Comparison of ENCODE assay signal across 17 cellular contexts in the genomic region with DNA sequence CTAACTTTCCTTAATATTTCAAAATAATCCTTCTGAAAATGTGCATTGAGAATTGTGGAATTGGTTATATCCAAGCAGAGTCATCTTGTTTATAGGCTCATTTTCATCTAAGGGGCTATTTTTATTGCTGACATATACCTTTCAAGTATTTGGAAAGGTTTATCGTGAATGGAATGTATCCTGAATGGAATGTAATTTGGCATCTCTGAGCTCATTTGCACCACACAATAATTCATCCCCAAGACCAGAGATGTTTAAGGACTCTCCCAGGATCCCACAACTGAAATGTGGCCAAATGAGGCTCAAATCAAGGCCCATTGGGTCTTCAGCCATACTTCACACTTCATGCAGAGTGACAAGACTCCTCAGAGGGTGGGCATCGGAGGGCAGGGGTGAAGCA. TPM values are rescaled to one million over a fixed set of nuclear protein-coding genes. Genes with fewer than 3 reads are reported as not detected.
A peak's percentile ranks its signal among the peaks of the same experiment; 100 is the strongest.
DNase-seq lines count a peak whose midpoint lies in the region; ATAC-seq and TF ChIP-seq lines count a peak whose summit lies in the region.
"Had no signal": no experiment of that assay in that cellular context is flagged by ENCODE, and none has a peak within 500 bp of the region (broad histone marks: within the 10 kb centered on the region; RNA-seq: fewer than 3 reads in every experiment).

No MANE protein-coding gene starts in this region.

- TF ChIP-seq CTCF in AG10803 (conservative IDR thresholded peaks at IDR 0.05; ENCODE audit: low read length) (no peak), natural killer cell (IDR thresholded peaks at IDR 0.05) (no peak)

- peaks cover 6 to 13% of the 10 kb centered on the region in 2 donors for H3K27me3 Mint-ChIP-seq in natural killer cell (ENCODE audit: low read depth in 2 of 2)
- H3K27me3 Mint-ChIP-seq in activated T-cell treated with anti-CD3 and anti-CD28 coated beads, Interleukin-2, amount 50 U/mL, for 4 hours (ENCODE audit: low read depth) = no peaks in the 10 kb centered on the region
- peaks cover 4 to 5% of the 10 kb centered on the region in 2 donors for H3K27me3 Mint-ChIP-seq in effector memory CD8-positive, alpha-beta T cell
- H3K27me3 Mint-ChIP-seq: CD4-positive, alpha-beta T cell had no signal

- H3K4me3 ChIP-seq in AG10803 (ENCODE audit: low read length) = no peak overlapping the region

- peaks cover 5 to 16% of the 10 kb centered on the region in 2 donors for H3K4me1 Mint-ChIP-seq in natural killer cell
- H3K4me1 Mint-ChIP-seq in activated T-cell treated with anti-CD3 and anti-CD28 coated beads, Interleukin-2, amount 50 U/mL, for 4 hours (ENCODE audit: low read depth) = peaks cover 24% of the 10 kb centered on the region
- peaks cover 15% of the 10 kb centered on the region in 2 donors for H3K4me1 Mint-ChIP-seq in effector memory CD8-positive, alpha-beta T cell (ENCODE audit: low read depth in 2 of 2)

- H3K4me3 Mint-ChIP-seq in natural killer cell = no peak overlapping the region
- H3K4me3 Mint-ChIP-seq in activated T-cell treated with anti-CD3 and anti-CD28 coated beads, Interleukin-2, amount 50 U/mL, for 4 hours = no peak overlapping the region
- no peak overlapping the region for H3K4me3 Mint-ChIP-seq in effector memory CD8-positive, alpha-beta T cell
- H3K4me3 Mint-ChIP-seq: CD4-positive, alpha-beta T cell; HFFc6 had no signal

- no peak for ATAC-seq in natural killer cell
- ATAC-seq in activated T-cell treated with anti-CD3 and anti-CD28 coated beads, Interleukin-2, amount 50 U/mL, for 4 hours = no peak
- ATAC-seq in effector memory CD8-positive, alpha-beta T cell (replicated peaks) = no peak
- ATAC-seq: HCT116 had no signal

- intact Hi-C loops in natural killer cell (cut with micrococcal nuclease) = no loop called here

- no peaks in the 10 kb centered on the region for H3K9me3 Mint-ChIP-seq in natural killer cell
- H3K9me3 Mint-ChIP-seq in activated T-cell treated with anti-CD3 and anti-CD28 coated beads, Interleukin-2, amount 50 U/mL, for 4 hours = no peaks in the 10 kb centered on the region
- no peaks in the 10 kb centered on the region for H3K9me3 Mint-ChIP-seq in effector memory CD8-positive, alpha-beta T cell
- H3K9me3 Mint-ChIP-seq: CD4-positive, alpha-beta T cell; HFFc6 had no signal

- no peaks in the 10 kb centered on the region for H3K36me3 Mint-ChIP-seq in natural killer cell
- no peaks in the 10 kb centered on the region for H3K36me3 Mint-ChIP-seq in activated T-cell treated with anti-CD3 and anti-CD28 coated beads, Interleukin-2, amount 50 U/mL, for 4 hours (ENCODE audit: insufficient read depth)
- H3K36me3 Mint-ChIP-seq in effector memory CD8-positive, alpha-beta T cell (ENCODE audit: insufficient read depth) = peaks cover 16% of the 10 kb centered on the region

- DNase-seq in AG10803 (ENCODE audit: low read depth) = peak; percentile 58
- peak; percentile 40 for DNase-seq in EH (ENCODE audit: low read depth)
- peak; percentile 53 for DNase-seq in astrocyte of the hippocampus (ENCODE audit: low read depth, low spot score)
- peak; percentile 58 for DNase-seq in myocyte (ENCODE audit: low read depth)
- DNase-seq in natural killer cell = no peak
- no peak for DNase-seq in NCI-H446 treated with DMSO at 0.1 percent for 48 hours (lab: John Stamatoyannopoulos, UW)
- no peak for DNase-seq in activated T-cell treated with anti-CD3 and anti-CD28 coated beads, Interleukin-2, amount 50 U/mL, for 4 hours
- no peak for DNase-seq in effector memory CD8-positive, alpha-beta T cell
- DNase-seq: 8988T; BE2C; Caco-2; CD4-positive, alpha-beta T cell; GDM1; GOT3; H7; HFFc6 had no signal

- no peak overlapping the region for H3K27ac Mint-ChIP-seq in natural killer cell
- no peak overlapping the region for H3K27ac Mint-ChIP-seq in effector memory CD8-positive, alpha-beta T cell
- H3K27ac Mint-ChIP-seq: CD4-positive, alpha-beta T cell; HFFc6 had no signal

RNA-seq across cellular contexts. Expression of a gene that starts 7.5 kb away (rescaled TPM):
- total RNA-seq in myocyte (411 and 456 TPM in 2 replicates), natural killer cell (1 to 10 TPM; 2.6 to 4.1 (median 3.3) TPM)
- polyA plus RNA-seq in myocyte (2012) = 116 TPM
- total RNA-seq in activated T-cell treated with anti-CD3 and anti-CD28 coated beads, Interleukin-2, amount 50 U/mL, for 4 hours = 10 to 100 TPM; 11.1 to 16.6 (median 14.5) TPM

Comparison
In these comparisons a context has a peak if more than half of its experiments do, and no peak if none do; other contexts are left out.
1. DNase-seq: peak in AG10803 (single experiment), EH (single experiment), astrocyte of the hippocampus (single experiment) and myocyte (single experiment); none in natural killer cell (single experiment), NCI-H446 treated with DMSO at 0.1 percent for 48 hours (single experiment), activated T-cell treated with anti-CD3 and anti-CD28 coated beads, Interleukin-2, amount 50 U/mL, for 4 hours (single experiment) and effector memory CD8-positive, alpha-beta T cell (0 of 3).
2. RNA of a gene that starts 7.5 kb away (total RNA-seq): 411 to 456 TPM in myocyte; 11.1 to 16.6 TPM in activated T-cell treated with anti-CD3 and anti-CD28 coated beads, Interleukin-2, amount 50 U/mL, for 4 hours and 2.6 to 4.1 TPM in natural killer cell; every median in the first group is over 10 times any median in the second.